ENCODE assay signal across 25 cellular contexts in genomic region chr2:48759682-48760081, GRCh38.
"Had no signal": no experiment of that assay in that cellular context is flagged by ENCODE, and none has a peak within 500 bp of the region (broad histone marks: within the 10 kb centered on the region; RNA-seq: fewer than 3 reads in every experiment).

No MANE protein-coding gene starts in this region.

- H3K27ac ChIP-seq: stomach, suprapubic skin, testis, thoracic aorta, thyroid gland, tibial artery, tibial nerve, transverse colon, upper lobe of left lung, upper lobe of right lung, uterus, vagina had no signal

- ATAC-seq: stimulated activated effector memory CD8-positive, alpha-beta T cell treated with anti-CD3 and anti-CD28 coated beads, Interleukin-12 subunit alpha, Interleukin-12 subunit beta, amount 100 ng/mL, for 72 hours; stimulated activated memory B cell treated with anti-CD40 and anti-IgM and Interleukin-4, amounts not matched to agents 10 μg/mL and 1 μg/mL and 100 μg/mL, for 72 hours; stimulated activated naive B cell treated with anti-CD40 and anti-IgM and Interleukin-4, amounts not matched to agents 10 μg/mL and 1 μg/mL and 100 μg/mL, for 72 hours; stimulated activated naive CD8-positive, alpha-beta T cell treated with anti-CD3 and anti-CD28 coated beads, Interleukin-15, amount 100 ng/mL, for 72 hours; stimulated activated naive CD8-positive, alpha-beta T cell treated with anti-CD3 and anti-CD28 coated beads, Interleukin-15, Interleukin-2, amounts not matched to agents 100 U/mL and 50 U/mL, for 24 hours; upper lobe of right lung had no signal

- DNase-seq: stimulated activated CD4-positive, alpha-beta T cell treated with anti-CD3 and anti-CD28 coated beads, Interleukin-2, amount 100 ng/mL, for 48 hours; stimulated activated CD4-positive, alpha-beta T cell treated with anti-CD3 and anti-CD28 coated beads, Interleukin-4, amount 100 ng/mL, for 1 hour; stimulated activated CD4-positive, alpha-beta T cell treated with anti-CD3 and anti-CD28 coated beads, Interleukin-4, amount 100 ng/mL, for 24 hours; stimulated activated CD4-positive, alpha-beta T cell treated with anti-CD3 and anti-CD28 coated beads, Interleukin-4, amount 100 ng/mL, for 4 hours; stimulated activated CD8-positive, alpha-beta memory T cell treated with anti-CD3 and anti-CD28 coated beads, Interleukin-4, amount 100 ng/mL, for 48 hours; stimulated activated naive B cell treated with anti-CD40 and anti-IgM and Interleukin-4, amounts not matched to agents 10 μg/mL and 1 μg/mL and 100 μg/mL, for 72 hours; stimulated activated naive CD4-positive, alpha-beta T cell; stimulated activated naive CD4-positive, alpha-beta T cell treated with Interleukin-2 at 50 U/mL for 16 hours; stimulated activated naive CD8-positive, alpha-beta T cell treated with anti-CD3 and anti-CD28 coated beads, Interleukin-15, amount 100 ng/mL, for 72 hours; stimulated activated naive CD8-positive, alpha-beta T cell treated with anti-CD3 and anti-CD28 coated beads, Interleukin-15, Interleukin-2, amounts not matched to agents 100 U/mL and 50 U/mL, for 24 hours; stomach; substantia nigra; testis; thyroid gland; tibial artery; transverse colon; upper lobe of left lung; upper lobe of right lung; uterus had no signal

- H3K9me3 ChIP-seq: suprapubic skin, testis, thyroid gland, tibial artery, transverse colon, upper lobe of right lung, uterus had no signal

- H3K4me1 ChIP-seq: transverse colon, upper lobe of right lung, uterus had no signal

- H3K4me3 ChIP-seq: stomach, suprapubic skin, testis, thoracic aorta, thyroid gland, tibial artery, tibial nerve, transverse colon, upper lobe of left lung, upper lobe of right lung, uterus, vagina had no signal

- H3K27me3 ChIP-seq: testis, thyroid gland, uterus, vagina had no signal

- H3K36me3 ChIP-seq: stomach, suprapubic skin, thoracic aorta, thyroid gland, tibial artery, tibial nerve, transverse colon, upper lobe of left lung, upper lobe of right lung, uterus, vagina had no signal
